1 cellular context compared by ENCODE assay signal in genomic region chr19:2113436-2114211, GRCh38.
TF ChIP-seq lines count a peak whose summit lies in the region.

No MANE protein-coding gene starts in this region.

TF ChIP-seq in IMR-90, 13 proteins besides CTCF, POLR2A, EP300 and RAD21:
- TF ChIP-seq MXI1 (IDR thresholded peaks at IDR 0.05; ENCODE audit: borderline replicate concordance, low read depth, low read length) (no peak), NFE2L2 (IDR thresholded peaks at IDR 0.05; ENCODE audit: low read depth, low read length) (no peak), RFX5 (IDR thresholded peaks at IDR 0.05; ENCODE audit: low read depth, low read length) (no peak), SMC3 (IDR thresholded peaks at IDR 0.05; ENCODE audit: low read depth, low read length) (no peak), BHLHE40 (IDR thresholded peaks at IDR 0.05; ENCODE audit: low read depth, low read length) (no peak), CHD1 (IDR thresholded peaks at IDR 0.05; ENCODE audit: low read depth, low read length) (no peak), CEBPB (IDR thresholded peaks at IDR 0.05; ENCODE audit: low read depth, low read length) (no peak), USF2 (IDR thresholded peaks at IDR 0.05; ENCODE audit: low read depth, low read length) (no peak), MAFK (IDR thresholded peaks at IDR 0.05; ENCODE audit: low read depth, low read length) (no peak), MAZ (IDR thresholded peaks at IDR 0.05; ENCODE audit: borderline replicate concordance, low read depth, low read length) (no peak), FOS (IDR thresholded peaks at IDR 0.05; ENCODE audit: low read depth, low read length) (no peak), RCOR1 (IDR thresholded peaks at IDR 0.05; ENCODE audit: insufficient replicate concordance, low read length) (no peak)
- TF ChIP-seq, protein P1, sequence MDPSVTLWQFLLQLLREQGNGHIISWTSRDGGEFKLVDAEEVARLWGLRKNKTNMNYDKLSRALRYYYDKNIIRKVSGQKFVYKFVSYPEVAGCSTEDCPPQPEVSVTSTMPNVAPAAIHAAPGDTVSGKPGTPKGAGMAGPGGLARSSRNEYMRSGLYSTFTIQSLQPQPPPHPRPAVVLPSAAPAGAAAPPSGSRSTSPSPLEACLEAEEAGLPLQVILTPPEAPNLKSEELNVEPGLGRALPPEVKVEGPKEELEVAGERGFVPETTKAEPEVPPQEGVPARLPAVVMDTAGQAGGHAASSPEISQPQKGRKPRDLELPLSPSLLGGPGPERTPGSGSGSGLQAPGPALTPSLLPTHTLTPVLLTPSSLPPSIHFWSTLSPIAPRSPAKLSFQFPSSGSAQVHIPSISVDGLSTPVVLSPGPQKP (IDR thresholded peaks at IDR 0.05; ENCODE audit: borderline replicate concordance, low read depth, low read length) = no peak
